In the genomic region with DNA sequence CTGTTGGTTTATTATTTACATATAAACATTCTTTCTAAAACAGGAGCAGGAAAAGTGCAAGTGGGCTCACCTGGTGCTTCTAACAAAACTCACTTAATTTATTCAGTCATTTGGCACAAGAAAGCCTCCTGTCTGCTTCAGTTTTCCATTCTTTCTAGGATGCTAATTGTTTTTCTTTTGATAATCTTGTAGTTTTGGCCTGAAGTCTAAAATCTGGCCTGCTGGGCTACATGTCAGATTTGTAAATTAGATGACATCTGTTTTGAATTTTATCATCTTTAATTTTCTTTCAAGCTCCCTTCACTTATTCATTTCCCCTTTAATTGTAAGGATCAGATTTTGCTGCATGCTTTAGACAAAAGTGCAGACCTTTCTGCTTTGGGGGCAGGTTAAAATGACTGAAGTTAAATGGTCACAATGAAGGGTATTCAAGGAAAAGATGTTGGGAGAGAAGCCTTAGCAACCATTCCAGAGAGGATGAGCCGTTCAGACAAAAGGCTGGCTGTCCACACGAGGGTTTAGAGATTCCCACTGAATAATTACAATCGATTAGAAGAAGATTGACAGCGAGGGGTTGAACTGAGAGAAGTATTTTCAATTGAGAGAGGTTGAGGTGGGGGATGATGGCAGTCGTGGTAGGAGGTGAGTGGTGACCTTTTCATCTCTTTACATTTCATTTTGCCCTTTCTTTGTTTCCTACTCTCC, we compare ENCODE assay signal across 21 cellular contexts. TPM values are rescaled to one million over a fixed set of nuclear protein-coding genes. Genes with fewer than 3 reads are reported as not detected.
DNase-seq lines count a peak whose midpoint lies in the region; ATAC-seq and TF ChIP-seq lines count a peak whose summit lies in the region.
"Had no signal": no experiment of that assay in that cellular context is flagged by ENCODE, and none has a peak within 500 bp of the region (broad histone marks: within the 10 kb centered on the region; RNA-seq: fewer than 3 reads in every experiment).

No MANE protein-coding gene starts in this region.

- peak overlapping the region in 1 of 3 experiments; percentile 0 for H3K4me3 Mint-ChIP-seq in nephron
- H3K4me3 Mint-ChIP-seq: CD4-positive, alpha-beta T cell had no signal

- H3K27ac ChIP-seq in ectodermal cell (ENCODE audit: insufficient read depth, low read depth, low read length, poor library complexity, severe bottlenecking): peak overlapping the region; percentile 82
- H3K27ac ChIP-seq: BLaER1, Peyer's patch had no signal

- peaks cover 49% of the 10 kb centered on the region for H3K4me1 Mint-ChIP-seq in nephron

- DNase-seq in AG20443 (ENCODE audit: low spot score) (peak; percentile 21), NCI-H446 treated with DMSO at 0.1 percent for 48 hours (lab: John Stamatoyannopoulos, UW) (peak; percentile 64), left ventricle myocardium superior (no peak)
- no peak for DNase-seq in activated T-cell treated with anti-CD3 and anti-CD28 coated beads, Interleukin-2, amount 50 U/mL, for 48 hours
- DNase-seq: CD4-positive, alpha-beta T cell; DND-41; GOT3; Karpas-422; NCI-H1417; NCI-H1694 treated with DMSO at 0.1 percent for 48 hours; NCI-H2081 treated with DMSO at 0.1 percent for 48 hours; NCI-H2171 treated with DMSO at 0.1 percent for 48 hours; NCI-H510A treated with DMSO at 0.1 percent for 48 hours; NCI-H82; Peyer's patch had no signal

- H3K36me3 Mint-ChIP-seq in nephron (ENCODE audit: low read depth): peaks cover 4% of the 10 kb centered on the region

- peak overlapping the region; percentile 91 to 96 (median 91) for H3K27ac Mint-ChIP-seq in nephron
- H3K27ac Mint-ChIP-seq: CD4-positive, alpha-beta T cell had no signal

- H3K9me3 Mint-ChIP-seq in nephron: no peaks in the 10 kb centered on the region
- H3K9me3 Mint-ChIP-seq: CD4-positive, alpha-beta T cell had no signal

- intact Hi-C loops in left ventricle myocardium superior (cut with micrococcal nuclease): no loop called here

- H3K9me3 ChIP-seq in ectodermal cell (ENCODE audit: control insufficient read depth, low read length): no peaks in the 10 kb centered on the region
- H3K9me3 ChIP-seq: BLaER1, Peyer's patch had no signal

- no peaks in the 10 kb centered on the region for H3K27me3 ChIP-seq in ectodermal cell (ENCODE audit: control insufficient read depth, insufficient read depth, low read length, poor library complexity, severe bottlenecking)
- H3K27me3 ChIP-seq: BLaER1, Peyer's patch had no signal

- H3K36me3 ChIP-seq in ectodermal cell (ENCODE audit: control insufficient read depth, insufficient read depth, low read length): no peaks in the 10 kb centered on the region
- H3K36me3 ChIP-seq: BLaER1, Peyer's patch had no signal

- H3K4me3 ChIP-seq in ectodermal cell (ENCODE audit: insufficient read depth, low read depth, low read length): no peak overlapping the region
- H3K4me3 ChIP-seq: BLaER1, Peyer's patch had no signal

- peaks cover 28% of the 10 kb centered on the region for H3K4me1 ChIP-seq in ectodermal cell (ENCODE audit: control insufficient read depth, insufficient read depth, low read length)
- H3K4me1 ChIP-seq: BLaER1, Peyer's patch had no signal

- H3K27me3 Mint-ChIP-seq in nephron (ENCODE audit: low read depth): no peaks in the 10 kb centered on the region
- H3K27me3 Mint-ChIP-seq: CD4-positive, alpha-beta T cell had no signal

- 34 to 40% methylated on average over 4 of the region's 5 CpGs for WGBS in ectodermal cell, 2 experiments

- no peak for TF ChIP-seq CTCF in nephron (IDR thresholded peaks at IDR 0.05; ENCODE audit: unreplicated experiment in 3 of 3)

- ATAC-seq in GM19467 (IDR thresholded peaks at IDR 0.05; ENCODE audit: unreplicated experiment): no peak
- ATAC-seq in GM18909 (IDR thresholded peaks at IDR 0.05; ENCODE audit: poor library complexity, unreplicated experiment): no peak
- no peak for ATAC-seq in left ventricle myocardium superior
- ATAC-seq: HCT116 had no signal

RNA-seq across cellular contexts. Expression of a gene that starts 59.9 kb away (rescaled TPM):
- 21.1 TPM for polyA plus RNA-seq in ectodermal cell (2013, experiment 1 of 4)
- 19.3 TPM for polyA plus RNA-seq in ectodermal cell (2013, experiment 2 of 4)
- polyA plus RNA-seq in ectodermal cell (2013, experiment 3 of 4): 25.3 TPM
- polyA plus RNA-seq in ectodermal cell (2013, experiment 4 of 4): 24.4 TPM
- total RNA-seq in left ventricle myocardium superior: 0.30 TPM

Comparison
In these comparisons a context has a peak if more than half of its experiments do, and no peak if none do; other contexts are left out.
1. DNase-seq: peak in AG20443 (single experiment) and NCI-H446 treated with DMSO at 0.1 percent for 48 hours (single experiment); none in activated T-cell treated with anti-CD3 and anti-CD28 coated beads, Interleukin-2, amount 50 U/mL, for 48 hours (0 of 2) and left ventricle myocardium superior (single experiment).